ENCODE assay signal across 1 cellular context in the genomic region with DNA sequence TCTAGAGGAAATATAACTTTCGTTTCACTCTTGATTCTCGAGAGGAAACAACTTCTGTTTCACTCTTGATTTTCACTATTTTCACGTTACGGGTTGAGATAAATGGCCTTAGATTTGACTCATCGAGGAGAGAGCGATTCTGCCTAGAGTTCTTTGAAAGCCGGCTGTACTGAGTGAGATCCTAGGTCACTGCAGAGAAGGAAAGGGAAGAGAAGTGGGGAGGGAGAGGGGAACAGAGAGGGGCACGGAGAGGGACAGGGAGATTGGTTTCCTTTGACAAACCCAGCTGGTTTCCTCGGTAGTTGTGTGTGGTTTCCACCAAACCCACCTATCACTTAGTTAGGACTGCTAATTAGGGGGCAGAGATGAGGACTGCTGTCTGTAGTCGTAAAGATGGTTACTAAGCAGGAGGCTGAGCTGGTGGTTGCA.
A peak's percentile ranks its signal among the peaks of the same experiment; 100 is the strongest.
TF ChIP-seq lines count a peak whose summit lies in the region.

No MANE protein-coding gene starts in this region.

TF ChIP-seq in K562, 482 proteins besides CTCF, POLR2A, EP300 and RAD21 (continued from another document):
- TF ChIP-seq, protein P1, sequence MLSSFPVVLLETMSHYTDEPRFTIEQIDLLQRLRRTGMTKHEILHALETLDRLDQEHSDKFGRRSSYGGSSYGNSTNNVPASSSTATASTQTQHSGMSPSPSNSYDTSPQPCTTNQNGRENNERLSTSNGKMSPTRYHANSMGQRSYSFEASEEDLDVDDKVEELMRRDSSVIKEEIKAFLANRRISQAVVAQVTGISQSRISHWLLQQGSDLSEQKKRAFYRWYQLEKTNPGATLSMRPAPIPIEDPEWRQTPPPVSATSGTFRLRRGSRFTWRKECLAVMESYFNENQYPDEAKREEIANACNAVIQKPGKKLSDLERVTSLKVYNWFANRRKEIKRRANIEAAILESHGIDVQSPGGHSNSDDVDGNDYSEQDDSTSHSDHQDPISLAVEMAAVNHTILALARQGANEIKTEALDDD (IDR thresholded peaks at IDR 0.05), result peak; percentile 29; the same call in 1 of the 2 replicates
TF ChIP-seq in K562: peak in this region for 1.
